In the genomic region with DNA sequence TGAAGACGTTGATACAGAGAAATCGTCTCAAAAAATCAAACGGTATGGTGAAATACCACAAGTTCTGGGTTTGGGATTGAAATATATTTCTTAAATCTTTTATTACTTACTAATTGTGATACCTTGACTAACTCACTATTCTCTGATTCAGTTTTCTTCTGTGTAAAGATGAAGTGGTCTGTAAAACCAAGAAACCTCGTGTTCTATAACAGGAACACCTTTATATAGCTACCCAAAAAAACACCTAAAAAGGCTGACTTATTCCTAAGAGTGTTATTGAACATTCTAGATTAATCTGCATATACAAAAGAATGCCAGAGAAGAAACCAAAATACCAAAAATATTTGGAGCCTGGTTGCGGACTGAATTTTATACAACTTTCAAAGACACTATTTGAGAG, we compare ENCODE assay signal across 8 cellular contexts. TPM values are rescaled to one million over a fixed set of nuclear protein-coding genes. Genes with fewer than 3 reads are reported as not detected.
A peak's percentile ranks its signal among the peaks of the same experiment; 100 is the strongest.
DNase-seq lines count a peak whose midpoint lies in the region; ATAC-seq and TF ChIP-seq lines count a peak whose summit lies in the region.

No MANE protein-coding gene starts in this region.

- peak overlapping the region; percentile 83 for H3K4me2 ChIP-seq in fibroblast of lung (ENCODE audit: extremely low read depth, insufficient read depth, low read length)

- DNase-seq in Panc1 (ENCODE audit: low read depth, low spot score) (no peak), fibroblast of lung (ENCODE audit: low read depth in 2 of 2) (no peak), putamen (ENCODE audit: low spot score) (no peak), ureter (ENCODE audit: low spot score) (no peak), cortex of kidney (lab: John Stamatoyannopoulos, UW) (no peak)

- POLR2A ChIA-PET in Panc1 (lab: Charles Lee) = no interaction called here

- H3K9me3 ChIP-seq in Panc1 (ENCODE audit: control insufficient read depth, insufficient read depth, low read depth, low read length) (no peaks in the 10 kb centered on the region), fibroblast of lung (ENCODE audit: control insufficient read depth, insufficient read depth, low read depth, low read length) (no peaks in the 10 kb centered on the region)

- H3K4me1 ChIP-seq in Panc1 (ENCODE audit: control insufficient read depth, insufficient read depth, low read length) (peaks cover 3% of the 10 kb centered on the region; the same call in 1 of the 2 replicates), fibroblast of lung (ENCODE audit: control insufficient read depth, extremely low read depth, insufficient read depth, low read length) (no peaks in the 10 kb centered on the region)

- peak overlapping the region; percentile 51 for H3K9ac ChIP-seq in fibroblast of lung (ENCODE audit: insufficient read depth, low read length)

- H3K36me3 ChIP-seq in Panc1 (ENCODE audit: control insufficient read depth, insufficient read depth, low read length) (no peaks in the 10 kb centered on the region; the same call in 1 of the 2 replicates), fibroblast of lung (ENCODE audit: control insufficient read depth, insufficient read depth, low read length) (peaks cover 2% of the 10 kb centered on the region)

- no peaks in the 10 kb centered on the region for H4K20me1 ChIP-seq in fibroblast of lung (ENCODE audit: control insufficient read depth, extremely low read depth, insufficient read depth, low read length)

- ATAC-seq in GM21529 (IDR thresholded peaks at IDR 0.05; ENCODE audit: unreplicated experiment) (peak; percentile 16), Panc1 (no peak), HG03571 (IDR thresholded peaks at IDR 0.05; ENCODE audit: unreplicated experiment) (no peak)

- no peaks in the 10 kb centered on the region for H3K79me2 ChIP-seq in fibroblast of lung (ENCODE audit: control insufficient read depth, insufficient read depth, low read length)

- TF ChIP-seq CTCF in Panc1 (IDR thresholded peaks at IDR 0.05) (no peak), fibroblast of lung (conservative IDR thresholded peaks at IDR 0.05 in 1 of 2, IDR thresholded peaks at IDR 0.05 in 1 of 2; ENCODE audit: low read depth in 1 of 2, low read length in 2 of 2) (no peak)

- CTCF ChIA-PET in Panc1 (lab: Charles Lee) = no interaction called here

- H3K27ac ChIP-seq in Panc1 (ENCODE audit: low read length) (peak overlapping the region; percentile 94), fibroblast of lung (ENCODE audit: insufficient read depth, low read length) (peak overlapping the region; percentile 91), skin epidermis (peak overlapping the region in 13 of 21 experiments; percentile 62 to 90 (median 79))

- in situ Hi-C loops in Panc1 (cut with HindIII; ENCODE audit: low pct_unique_long_range_greater_than_20kb, low sequenced_read_pairs) = no loop called here

- BruUV-seq in Panc1 (replicated peaks; lab: Mats Ljungman, UMichigan) = no TSS peak

- intact Hi-C loops in Panc1 (cut with micrococcal nuclease; ENCODE audit: unreplicated experiment) = no loop called here

- peak overlapping the region; percentile 80 for H2AFZ ChIP-seq in fibroblast of lung (ENCODE audit: low read length)

- H3K4me3 ChIP-seq in Panc1 (ENCODE audit: low read depth in 2 of 2, low read length in 2 of 2) = peak overlapping the region; percentile 93 to 94
- peak overlapping the region; percentile 71 to 92 (median 76) for H3K4me3 ChIP-seq in fibroblast of lung (replicated peaks in 1 of 4; ENCODE audit: control extremely low read depth in 1 of 4, insufficient read depth in 1 of 4, low read depth in 3 of 4, low read length in 4 of 4)
- peak overlapping the region; percentile 37 to 75 (median 49) for H3K4me3 ChIP-seq in skin epidermis

- no peaks in the 10 kb centered on the region for H3K27me3 ChIP-seq in Panc1 (ENCODE audit: control insufficient read depth, insufficient read depth, low read length)
- no peaks in the 10 kb centered on the region for H3K27me3 ChIP-seq in fibroblast of lung (ENCODE audit: control insufficient read depth, insufficient read depth, low read length)

RNA-seq across cellular contexts. Expression of a gene that starts 0.7 kb away (rescaled TPM):
- 0.85 TPM for total RNA-seq in Panc1 (2021; ENCODE audit: unreplicated experiment)
- polyA plus RNA-seq in Panc1 (2012; ENCODE audit: insufficient read length) = 0.51 TPM
- 1.0 and 1.3 TPM in 2 replicates for total RNA-seq in fibroblast of lung
- 0.56 and 0.80 TPM in 2 replicates for polyA plus RNA-seq in fibroblast of lung
- 0.59 and 1.1 TPM in 2 replicates for polyA plus RNA-seq in fibroblast of lung (2012)
- polyA minus RNA-seq in fibroblast of lung (ENCODE audit: low replicate concordance) = not detected in 2 replicates
- total RNA-seq in ureter = 1.6 TPM

RNA-seq across cellular contexts. Expression of a gene that starts 0.8 kb away (rescaled TPM):
- total RNA-seq in Panc1 (2021; ENCODE audit: unreplicated experiment) = 12.9 TPM
- 4.2 TPM for polyA plus RNA-seq in Panc1 (2012; ENCODE audit: insufficient read length)
- 16.5 and 17.2 TPM in 2 replicates for total RNA-seq in fibroblast of lung
- polyA plus RNA-seq in fibroblast of lung = 15.2 and 15.5 TPM in 2 replicates
- 7.9 and 9.5 TPM in 2 replicates for polyA plus RNA-seq in fibroblast of lung (2012)
- 0.63 and 1.1 TPM in 2 replicates for polyA minus RNA-seq in fibroblast of lung (ENCODE audit: low replicate concordance)
- total RNA-seq in ureter = 27.6 TPM

RNA-seq across cellular contexts. Expression of a gene that starts 37.9 kb away (rescaled TPM):
- total RNA-seq in Panc1 (2021; ENCODE audit: unreplicated experiment) = not detected
- polyA plus RNA-seq in Panc1 (2012; ENCODE audit: insufficient read length) = not detected
- total RNA-seq in fibroblast of lung = 0.66 and 1.0 TPM in 2 replicates
- 0.27 and 0.91 TPM in 2 replicates for polyA plus RNA-seq in fibroblast of lung
- polyA plus RNA-seq in fibroblast of lung (2012) = 0.30 and 0.38 TPM in 2 replicates
- not detected in 2 replicates for polyA minus RNA-seq in fibroblast of lung (ENCODE audit: low replicate concordance)
- 4.7 TPM for total RNA-seq in ureter
